16 cellular contexts compared by ENCODE assay signal in the genomic region with DNA sequence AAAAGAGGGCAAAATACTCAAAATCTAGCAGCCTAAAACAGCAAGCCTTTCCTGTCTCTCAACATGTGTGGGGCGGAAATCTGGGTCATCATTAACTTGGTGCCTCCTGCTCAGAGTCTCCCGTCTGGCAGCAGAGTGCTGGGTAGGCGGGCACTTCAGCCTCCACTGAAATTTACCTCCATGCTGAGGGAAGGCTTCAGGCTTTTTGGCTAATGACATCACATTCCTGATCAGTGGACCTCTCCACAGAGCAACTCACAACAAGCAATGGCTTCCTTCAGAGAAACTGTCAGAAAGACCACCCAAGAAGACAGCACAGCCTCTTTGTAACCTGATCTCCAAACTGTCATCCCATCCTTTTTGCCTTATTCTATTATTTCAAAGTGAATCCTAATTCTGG.
DNase-seq lines count a peak whose midpoint lies in the region; ATAC-seq, FAIRE-seq and TF ChIP-seq lines count a peak whose summit lies in the region.
"Had no signal": no experiment of that assay in that cellular context is flagged by ENCODE, and none has a peak within 500 bp of the region (broad histone marks: within the 10 kb centered on the region; RNA-seq: fewer than 3 reads in every experiment).

No MANE protein-coding gene starts in this region.

- no peak overlapping the region for H2BK5ac ChIP-seq in H1 (ENCODE audit: low read depth, low read length)

- peak; percentile 81 for FAIRE-seq in H1 (lab: Jason Lieb, UNC)
- FAIRE-seq in urothelium cell line (lab: Jason Lieb, UNC): peak; percentile 85
- FAIRE-seq: GM18507, GM19239 had no signal

- POLR2A ChIA-PET in HEK293 (lab: Yijun Ruan, JAX): no interaction called here
- POLR2A ChIA-PET in H1 (lab: Charles Lee; ENCODE audit: partially characterized antibody): no interaction called here
- POLR2A ChIA-PET in PC-3 (lab: Charles Lee; ENCODE audit: unreplicated experiment): no interaction called here

- H3K9me3 ChIP-seq in HEK293 (ENCODE audit: control insufficient read depth, insufficient read depth, low read depth, low read length): peaks cover 4% of the 10 kb centered on the region
- no peaks in the 10 kb centered on the region for H3K9me3 ChIP-seq in H1 (ENCODE audit: insufficient read depth in 2 of 2, low read depth in 1 of 2, low read length in 1 of 2)
- no peaks in the 10 kb centered on the region; the same call in none of the 2 replicates for H3K9me3 ChIP-seq in PC-3 (ENCODE audit: low read length)
- H3K9me3 ChIP-seq: BLaER1 had no signal

- no peak overlapping the region for H3K27ac ChIP-seq in HEK293 (ENCODE audit: extremely low read depth, low read depth, low read length)
- no peak overlapping the region for H3K27ac ChIP-seq in H1 (ENCODE audit: low read depth, low read length)
- no peak overlapping the region for H3K27ac ChIP-seq in PC-3 (ENCODE audit: low read length)
- H3K27ac ChIP-seq: BLaER1, KMS-11 had no signal

- no peak for TF ChIP-seq EP300 in H1 (IDR thresholded peaks at IDR 0.05; ENCODE audit: borderline replicate concordance in 1 of 2, low read depth in 2 of 2, low read length in 2 of 2)

- no peak overlapping the region for H3K4me3 ChIP-seq in HEK293 (ENCODE audit: low read depth, low read length)
- H3K4me3 ChIP-seq in H1 (ENCODE audit: extremely low read depth in 1 of 4, insufficient read depth in 2 of 4, low read depth in 3 of 4, low read length in 4 of 4): no peak overlapping the region
- no peak overlapping the region for H3K4me3 ChIP-seq in PC-3 (ENCODE audit: low read length)
- H3K4me3 ChIP-seq: BLaER1 had no signal

- TF ChIP-seq CTCF in HEK293 (tag by site-specific recombination; IDR thresholded peaks at IDR 0.05) (no peak), H1 (IDR thresholded peaks at IDR 0.05; ENCODE audit: control extremely low read depth in 1 of 3, insufficient read depth in 1 of 3, low read depth in 1 of 3, low read length in 3 of 3) (no peak), PC-3 (conservative IDR thresholded peaks at IDR 0.05; ENCODE audit: low read depth, low read length) (no peak)

- H3K4ac ChIP-seq in H1 (replicated peaks; ENCODE audit: insufficient read length, low read depth, low read length): no peak overlapping the region

- intact Hi-C loops in PC-3 (cut with micrococcal nuclease): no loop called here

- H3K4me1 ChIP-seq in HEK293 (ENCODE audit: control insufficient read depth, insufficient read depth, low read length): no peaks in the 10 kb centered on the region
- peaks cover 0 to 5% (median 0%) of the 10 kb centered on the region in 4 experiments; a peak in 1 of 7 replicates for H3K4me1 ChIP-seq in H1 (replicated peaks in 1 of 4; ENCODE audit: control insufficient read depth in 3 of 4, insufficient read depth in 4 of 4, low read length in 3 of 4)
- H3K4me1 ChIP-seq in PC-3 (ENCODE audit: insufficient read depth, low read length): no peaks in the 10 kb centered on the region
- H3K4me1 ChIP-seq: BLaER1 had no signal

- no peak overlapping the region for H3K14ac ChIP-seq in H1 (ENCODE audit: insufficient read length)

- H3K79me2 ChIP-seq in H1 (ENCODE audit: control insufficient read depth in 1 of 2, insufficient read depth in 2 of 2, low read length in 2 of 2) (no peaks in the 10 kb centered on the region), PC-3 (ENCODE audit: low read length) (no peaks in the 10 kb centered on the region)

- H4K8ac ChIP-seq in H1 (ENCODE audit: extremely low read depth, insufficient read depth, low read length): no peak overlapping the region

- no TSS peak for BruUV-seq in PC-3 (replicated peaks; lab: Mats Ljungman, UMichigan)

- no peaks in the 10 kb centered on the region for H3K23me2 ChIP-seq in H1 (ENCODE audit: low read depth, low read length)

- no peak overlapping the region for H2BK15ac ChIP-seq in H1 (ENCODE audit: low read length)

- H3K4me2 ChIP-seq in H1 (ENCODE audit: insufficient read depth in 1 of 2, low read depth in 2 of 2, low read length in 2 of 2) (no peak overlapping the region), PC-3 (ENCODE audit: low read length) (no peak overlapping the region)
- H3K4me2 ChIP-seq: BLaER1, KMS-11 had no signal

- no peak overlapping the region for H3K23ac ChIP-seq in H1 (ENCODE audit: insufficient read length)

- no peak for TF ChIP-seq POLR2A in H1 (IDR thresholded peaks at IDR 0.05; ENCODE audit: control extremely low read depth in 1 of 2, low read depth in 2 of 2, low read length in 2 of 2)

- no peaks in the 10 kb centered on the region for H3K9me2 ChIP-seq in PC-3 (replicated peaks; ENCODE audit: low read length)

- no peak overlapping the region for H4K91ac ChIP-seq in H1 (replicated peaks; ENCODE audit: insufficient read length, low read length)

- H3K18ac ChIP-seq in H1 (ENCODE audit: extremely low read depth, low read length): no peak overlapping the region

- H2BK120ac ChIP-seq in H1 (replicated peaks; ENCODE audit: low read depth, low read length): no peak overlapping the region

- CTCF ChIA-PET in HEK293 (lab: Yijun Ruan, JAX) (interaction anchor here (1.2 to 1.4 kb wide), 2 partner anchors 137 to 775 kb away, joined by 4 to 6 read pairs; no protein-coding TSS in a partner anchor), H1 (lab: Charles Lee; ENCODE audit: partially characterized antibody) (no interaction called here), PC-3 (lab: Charles Lee) (no interaction called here)

- no peak overlapping the region for H3K56ac ChIP-seq in H1 (replicated peaks; ENCODE audit: insufficient read length, low read depth, low read length)

- H3K27me3 ChIP-seq in H1 (replicated peaks in 1 of 4; ENCODE audit: control insufficient read depth in 3 of 4, extremely low read depth in 1 of 4, insufficient read depth in 3 of 4, low read length in 3 of 4): no peaks in the 10 kb centered on the region; a peak in 1 of 7 replicates
- no peaks in the 10 kb centered on the region for H3K27me3 ChIP-seq in PC-3 (ENCODE audit: low read length)
- H3K27me3 ChIP-seq: BLaER1 had no signal

- H2BK20ac ChIP-seq in H1 (ENCODE audit: low read length): no peak overlapping the region

- DNase-seq in H1 (ENCODE audit: low read depth in 1 of 2, low spot score in 2 of 2) (no peak), left kidney (ENCODE audit: low read depth, low spot score) (peak; percentile 81), urothelium cell line (ENCODE audit: low spot score) (no peak), PC-3 (no peak)
- DNase-seq in activated CD4-positive, alpha-beta T cell treated with anti-CD3 and anti-CD28 coated beads for 4 hours: no peak
- DNase-seq: HFFc6, NCI-H1092, NCI-H1694, NCI-H2107 had no signal

- no peaks in the 10 kb centered on the region; a peak in 1 of 3 replicates for H3K36me3 ChIP-seq in HEK293 (ENCODE audit: control insufficient read depth in 2 of 2, insufficient read depth in 1 of 2, low read length in 2 of 2)
- H3K36me3 ChIP-seq in H1 (ENCODE audit: control insufficient read depth in 2 of 4, insufficient read depth in 4 of 4, low read length in 3 of 4): no peaks in the 10 kb centered on the region
- H3K36me3 ChIP-seq in PC-3 (ENCODE audit: low read depth, low read length): no peaks in the 10 kb centered on the region
- H3K36me3 ChIP-seq: BLaER1 had no signal

- H3F3A ChIP-seq in PC-3 (ENCODE audit: low read length, unreplicated experiment): no peaks in the 10 kb centered on the region

- H2AK5ac ChIP-seq in H1 (ENCODE audit: low read depth, low read length): no peak overlapping the region

- ATAC-seq in PC-3 (no peak), GM18520 (IDR thresholded peaks at IDR 0.05; ENCODE audit: unreplicated experiment) (no peak)
- ATAC-seq: Right ventricle myocardium inferior had no signal

- H2AFZ ChIP-seq in H1 (ENCODE audit: low read length) (no peak overlapping the region), PC-3 (ENCODE audit: low read length) (no peak overlapping the region)

- 60% methylated on average over 3 of the region's 3 CpGs; no CpG with 5 or more reads in 1 of the 2 experiments for WGBS in H1 (ENCODE audit: extremely low coverage in 1 of 2, insufficient coverage in 1 of 2, insufficient read length in 1 of 2, insufficient replicate concordance in 2 of 2, low coverage in 1 of 2, low lambda C conversion rate in 2 of 2, missing lambda C conversion rate in 1 of 2), 2 experiments

- H2BK12ac ChIP-seq in H1 (ENCODE audit: low read depth, low read length): no peak overlapping the region

- no peaks in the 10 kb centered on the region for H3K79me1 ChIP-seq in H1 (ENCODE audit: low read depth, low read length)

- TF ChIP-seq RAD21 in H1 (IDR thresholded peaks at IDR 0.05 in 1 of 2, conservative IDR thresholded peaks at IDR 0.05 in 1 of 2; ENCODE audit: low read depth in 2 of 2, low read length in 2 of 2): no peak

- no peaks in the 10 kb centered on the region for H4K20me1 ChIP-seq in H1 (replicated peaks in 1 of 2; ENCODE audit: control insufficient read depth in 1 of 2, insufficient read depth in 2 of 2, low read length in 2 of 2)
- H4K20me1 ChIP-seq in PC-3 (ENCODE audit: low read length): no peaks in the 10 kb centered on the region
- H4K20me1 ChIP-seq: BLaER1 had no signal

- H3K9ac ChIP-seq in H1 (replicated peaks in 1 of 4; ENCODE audit: extremely low read depth in 1 of 4, low read depth in 3 of 4, low read length in 3 of 4): no peak overlapping the region
- H3K9ac ChIP-seq in PC-3 (ENCODE audit: low read length): no peak overlapping the region
- H3K9ac ChIP-seq: BLaER1, KMS-11 had no signal

- H4K5ac ChIP-seq in H1 (ENCODE audit: insufficient read length, low read depth, low read length): no peak overlapping the region

TF ChIP-seq in HEK293, 187 proteins besides CTCF, POLR2A, EP300 and RAD21 (continues in another document):
- TF ChIP-seq ZFHX2 (tag by site-specific recombination; conservative IDR thresholded peaks at IDR 0.05) (0 out of 2 replicates have a peak, but pooled peaks have one; percentile 16), EGR2 (tag by site-specific recombination; IDR thresholded peaks at IDR 0.05; ENCODE audit: low read depth) (0 out of 2 replicates have a peak, but pooled peaks have one; percentile 12)

TF ChIP-seq in H1, 55 proteins besides CTCF, POLR2A, EP300 and RAD21 (continues in another document):
- 0 out of 4 replicates have a peak, but pooled peaks of 1 of the 2 experiments have one; percentile 32 for TF ChIP-seq SIN3A (conservative IDR thresholded peaks at IDR 0.05 in 1 of 2, IDR thresholded peaks at IDR 0.05 in 1 of 2; ENCODE audit: low read depth in 1 of 2, low read length in 2 of 2)
